In genomic region chrX:148517191-148517590, GRCh38 we compare ENCODE assay signal across 15 cellular contexts.
"Had no signal": no experiment of that assay in that cellular context is flagged by ENCODE, and none has a peak within 500 bp of the region (broad histone marks: within the 10 kb centered on the region; RNA-seq: fewer than 3 reads in every experiment).

No MANE protein-coding gene starts in this region.

- H3K9me3 ChIP-seq: psoas muscle, sigmoid colon had no signal

- H3K4me1 ChIP-seq: psoas muscle, sigmoid colon had no signal

- H3K36me3 ChIP-seq: sigmoid colon had no signal

- H3K4me3 ChIP-seq: hepatocyte, psoas muscle, sigmoid colon had no signal

- DNase-seq: activated CD4-positive, CD25-positive, alpha-beta regulatory T cell treated with anti-CD3 and anti-CD28 coated beads, Interleukin-2, amount 50 U/mL, for 72 hours; activated CD8-positive, alpha-beta memory T cell treated with anti-CD3 and anti-CD28 coated beads, Interleukin-2, amount 50 U/mL, for 48 hours; activated CD8-positive, alpha-beta T cell treated with anti-CD3 and anti-CD28 coated beads, Interleukin-2, amount 10 ng/mL, durations not matched to agents 7 days and 5 days; activated naive CD4-positive, alpha-beta T cell; effector memory CD8-positive, alpha-beta T cell; kidney; left ventricle myocardium superior; mesendoderm; nephron progenitor cell; psoas muscle; sigmoid colon; stimulated activated CD4-positive, alpha-beta T cell treated with anti-CD3 and anti-CD28 coated beads, Interleukin-2, amount 100 ng/mL, for 48 hours; stimulated activated naive CD4-positive, alpha-beta T cell treated with Interleukin-2 at 50 U/mL for 16 hours had no signal

- H3K27me3 ChIP-seq: hepatocyte, sigmoid colon had no signal

- H3K4me2 ChIP-seq: hepatocyte had no signal

- H2AFZ ChIP-seq: hepatocyte had no signal

- H3K27ac ChIP-seq: epithelial cell of prostate, hepatocyte, psoas muscle, sigmoid colon had no signal

- H3K79me2 ChIP-seq: hepatocyte had no signal
